20 cellular contexts compared by ENCODE assay signal in genomic region chr2:177796011-177796410, GRCh38.
"Had no signal": no experiment of that assay in that cellular context is flagged by ENCODE, and none has a peak within 500 bp of the region (broad histone marks: within the 10 kb centered on the region; RNA-seq: fewer than 3 reads in every experiment).

No MANE protein-coding gene starts in this region.

- ATAC-seq: K562 had no signal

- H3K27me3 ChIP-seq: SJCRH30 had no signal

- H3K4me3 ChIP-seq: K562, SJCRH30, SK-N-MC had no signal

- H3K27ac ChIP-seq: HL-60, KMS-11, SJCRH30, SK-N-MC had no signal

- H3K36me3 ChIP-seq: SJCRH30 had no signal

- H3K9me3 ChIP-seq: SJCRH30 had no signal

- H3K4me1 ChIP-seq: SJCRH30 had no signal

- DNase-seq: Kasumi-1, MM.1S, NCI-H1092 treated with DMSO at 0.1 percent for 48 hours, NCI-H1436, NCI-H187, NCI-H2029, NCI-H2081 treated with DMSO at 0.1 percent for 48 hours, NCI-H2171, NCI-H226, NCI-H446, NCI-H510A, NCI-H524 treated with DMSO at 0.1 percent for 48 hours, NCI-H774, RPMI8226, SHP77 treated with DMSO at 0.1 percent for 48 hours, SJCRH30 had no signal
